In the genomic region with DNA sequence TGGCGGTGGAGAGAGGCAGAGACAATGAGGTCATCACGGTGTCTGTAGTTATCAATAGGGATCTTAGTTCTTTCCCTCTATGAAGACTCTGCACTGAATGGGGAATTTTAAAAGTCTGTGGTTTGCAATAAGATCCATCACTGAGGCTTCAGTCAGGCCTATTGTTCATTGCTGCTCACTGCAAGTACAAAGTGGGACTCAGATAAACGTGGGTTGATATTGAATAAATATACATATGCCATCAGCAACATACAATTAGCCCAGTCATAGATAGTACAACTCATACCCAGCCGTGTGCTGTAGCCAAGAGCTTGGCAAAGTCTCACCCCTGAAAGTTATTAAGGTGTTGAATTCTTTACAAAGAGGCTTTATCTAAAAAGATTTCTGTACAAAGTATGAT, we compare ENCODE assay signal across 15 cellular contexts.
DNase-seq lines count a peak whose midpoint lies in the region; ATAC-seq, FAIRE-seq and TF ChIP-seq lines count a peak whose summit lies in the region.
"Had no signal": no experiment of that assay in that cellular context is flagged by ENCODE, and none has a peak within 500 bp of the region (broad histone marks: within the 10 kb centered on the region; RNA-seq: fewer than 3 reads in every experiment).

No MANE protein-coding gene starts in this region.

- WGBS in K562 (ENCODE audit: insufficient coverage, low coverage, missing lambda C conversion rate): 0% methylated on average over 4 of the region's 4 CpGs
- WGBS in mesendoderm (ENCODE audit: extremely low coverage, insufficient coverage, low lambda C conversion rate): no CpG with 5 or more reads among the region's 4 CpGs

- in situ Hi-C loops in K562 (cut with MboI): no loop called here
- in situ Hi-C loops in ACHN (cut with HindIII; ENCODE audit: low pct_ligation_motif_present, low pct_unique_long_range_greater_than_20kb, low sequenced_read_pairs): no loop called here

- no peaks in the 10 kb centered on the region for H3K79me1 ChIP-seq in mesendoderm (ENCODE audit: low read length)

- no peak overlapping the region for H2AK5ac ChIP-seq in mesendoderm (ENCODE audit: low read length)

- peaks cover 2 to 12% of the 10 kb centered on the region in 2 experiments; a peak in 2 of 5 replicates for H3K27me3 ChIP-seq in K562 (ENCODE audit: control insufficient read depth in 2 of 2, insufficient read depth in 2 of 2, low read length in 2 of 2)
- H3K27me3 ChIP-seq in mesendoderm (ENCODE audit: insufficient read depth, low read length, poor library complexity): no peaks in the 10 kb centered on the region

- H4K5ac ChIP-seq in mesendoderm (ENCODE audit: low read length): no peak overlapping the region

- H3K36me3 ChIP-seq in K562 (ENCODE audit: control insufficient read depth, insufficient read depth, low read length) (no peaks in the 10 kb centered on the region), mesendoderm (ENCODE audit: control insufficient read depth, insufficient read depth, low read length) (no peaks in the 10 kb centered on the region)

- H3K4me2 ChIP-seq in K562 (ENCODE audit: insufficient read depth, low read length) (no peak overlapping the region), mesendoderm (ENCODE audit: low read length) (no peak overlapping the region)

- CTCF ChIA-PET in K562 (lab: Yijun Ruan, JAX; ENCODE audit: low intra/inter-chr PET ratio): no interaction called here

- H3K27ac ChIP-seq in K562 (ENCODE audit: extremely low read depth, low read depth, low read length): no peak overlapping the region
- H3K27ac ChIP-seq in mesendoderm (ENCODE audit: low read depth, low read length): no peak overlapping the region

- H3K4ac ChIP-seq in mesendoderm (ENCODE audit: low read depth, low read length): peak overlapping the region; percentile 76

- no peak for TF ChIP-seq CTCF in K562 (IDR thresholded peaks at IDR 0.05 in 2 of 3, conservative IDR thresholded peaks at IDR 0.05 in 1 of 3; ENCODE audit: insufficient read depth in 2 of 3, low read depth in 1 of 3, low read length in 3 of 3)

- peak overlapping the region; percentile 23 for H2BK5ac ChIP-seq in mesendoderm (ENCODE audit: low read length)

- no peak for ATAC-seq in K562
- no peak for ATAC-seq in HG02973 (IDR thresholded peaks at IDR 0.05; ENCODE audit: unreplicated experiment)
- no peak for ATAC-seq in HG03342 (IDR thresholded peaks at IDR 0.05; ENCODE audit: unreplicated experiment)
- ATAC-seq: PC-3 had no signal

- TF ChIP-seq POLR2A in K562 (conservative IDR thresholded peaks at IDR 0.05): no peak

- BruUV-seq in K562 (replicated peaks; lab: Mats Ljungman, UMichigan): no TSS peak

- no peak for TF ChIP-seq EP300 in K562 (IDR thresholded peaks at IDR 0.05; ENCODE audit: low read length)

- DNase-seq in Daoy (ENCODE audit: low read depth) (peak; percentile 45), NCI-H226 (peak; percentile 79), K562 (ENCODE audit: extremely low read depth in 1 of 4, low spot score in 3 of 4) (no peak), mesendoderm (peak; percentile 29), NOMO-1 (lab: John Stamatoyannopoulos, UW; ENCODE audit: unreplicated experiment in 2 of 2) (no peak), ACHN (no peak)
- DNase-seq: Calu3, NCI-H1436, NCI-H2029, NCI-H2171 treated with DMSO at 0.1 percent for 48 hours, NCI-H748 treated with DMSO at 0.1 percent for 48 hours, PC-3, T-helper 1 cell had no signal

- H3K9ac ChIP-seq in K562 (ENCODE audit: insufficient read depth in 1 of 2, low read depth in 2 of 2, low read length in 2 of 2) (no peak overlapping the region), mesendoderm (ENCODE audit: low read length) (no peak overlapping the region)

- H3K4me1 ChIP-seq in K562 (replicated peaks in 1 of 2; ENCODE audit: control insufficient read depth in 2 of 2, insufficient read depth in 2 of 2, low read length in 2 of 2) (peaks cover 0 to 2% of the 10 kb centered on the region in 2 experiments; a peak in 2 of 5 replicates), mesendoderm (ENCODE audit: control insufficient read depth, low read depth, low read length) (peaks cover 35% of the 10 kb centered on the region)

- H3K23ac ChIP-seq in mesendoderm (ENCODE audit: low read length): no peak overlapping the region

- H4K20me1 ChIP-seq in K562 (replicated peaks; ENCODE audit: control insufficient read depth, insufficient read depth, low read length): no peaks in the 10 kb centered on the region

- H2BK120ac ChIP-seq in mesendoderm (ENCODE audit: low read depth, low read length): no peak overlapping the region

- H3K4me3 ChIP-seq in K562: no peak overlapping the region
- no peak overlapping the region for H3K4me3 ChIP-seq in mesendoderm (ENCODE audit: low read length)

- peak overlapping the region; percentile 82 for H3K18ac ChIP-seq in mesendoderm (ENCODE audit: low read length)

- FAIRE-seq in K562 (lab: Jason Lieb, UNC): no peak

- no peak overlapping the region for H2AFZ ChIP-seq in K562 (ENCODE audit: low read depth, low read length)

- peak overlapping the region; percentile 66 for H2BK15ac ChIP-seq in mesendoderm (replicated peaks; ENCODE audit: low read depth)

- H4K8ac ChIP-seq in mesendoderm (ENCODE audit: low read depth, low read length): no peak overlapping the region

- peak overlapping the region; percentile 36 for H3K56ac ChIP-seq in mesendoderm (ENCODE audit: low read length)

- no peaks in the 10 kb centered on the region for H3K9me3 ChIP-seq in K562 (replicated peaks; ENCODE audit: control insufficient read depth, insufficient read depth, low read depth, low read length)

- no peak for TF ChIP-seq RAD21 in K562 (CRISPR knock-in tag; conservative IDR thresholded peaks at IDR 0.05 in 1 of 2, IDR thresholded peaks at IDR 0.05 in 1 of 2)

- H3K79me2 ChIP-seq in K562 (ENCODE audit: control insufficient read depth, insufficient read depth, low read length) (no peaks in the 10 kb centered on the region), mesendoderm (ENCODE audit: control insufficient read depth, insufficient read depth, low read length) (no peaks in the 10 kb centered on the region)

- POLR2A ChIA-PET in K562 (lab: Yijun Ruan, JAX): no interaction called here

- H3K9me1 ChIP-seq in K562 (ENCODE audit: control insufficient read depth, insufficient read depth, low read length): no peaks in the 10 kb centered on the region

- intact Hi-C loops in K562 (cut with micrococcal nuclease): no loop called here

TF ChIP-seq in K562, 482 proteins besides CTCF, POLR2A, EP300 and RAD21 (continues in another document):
- TF ChIP-seq, protein P1, sequence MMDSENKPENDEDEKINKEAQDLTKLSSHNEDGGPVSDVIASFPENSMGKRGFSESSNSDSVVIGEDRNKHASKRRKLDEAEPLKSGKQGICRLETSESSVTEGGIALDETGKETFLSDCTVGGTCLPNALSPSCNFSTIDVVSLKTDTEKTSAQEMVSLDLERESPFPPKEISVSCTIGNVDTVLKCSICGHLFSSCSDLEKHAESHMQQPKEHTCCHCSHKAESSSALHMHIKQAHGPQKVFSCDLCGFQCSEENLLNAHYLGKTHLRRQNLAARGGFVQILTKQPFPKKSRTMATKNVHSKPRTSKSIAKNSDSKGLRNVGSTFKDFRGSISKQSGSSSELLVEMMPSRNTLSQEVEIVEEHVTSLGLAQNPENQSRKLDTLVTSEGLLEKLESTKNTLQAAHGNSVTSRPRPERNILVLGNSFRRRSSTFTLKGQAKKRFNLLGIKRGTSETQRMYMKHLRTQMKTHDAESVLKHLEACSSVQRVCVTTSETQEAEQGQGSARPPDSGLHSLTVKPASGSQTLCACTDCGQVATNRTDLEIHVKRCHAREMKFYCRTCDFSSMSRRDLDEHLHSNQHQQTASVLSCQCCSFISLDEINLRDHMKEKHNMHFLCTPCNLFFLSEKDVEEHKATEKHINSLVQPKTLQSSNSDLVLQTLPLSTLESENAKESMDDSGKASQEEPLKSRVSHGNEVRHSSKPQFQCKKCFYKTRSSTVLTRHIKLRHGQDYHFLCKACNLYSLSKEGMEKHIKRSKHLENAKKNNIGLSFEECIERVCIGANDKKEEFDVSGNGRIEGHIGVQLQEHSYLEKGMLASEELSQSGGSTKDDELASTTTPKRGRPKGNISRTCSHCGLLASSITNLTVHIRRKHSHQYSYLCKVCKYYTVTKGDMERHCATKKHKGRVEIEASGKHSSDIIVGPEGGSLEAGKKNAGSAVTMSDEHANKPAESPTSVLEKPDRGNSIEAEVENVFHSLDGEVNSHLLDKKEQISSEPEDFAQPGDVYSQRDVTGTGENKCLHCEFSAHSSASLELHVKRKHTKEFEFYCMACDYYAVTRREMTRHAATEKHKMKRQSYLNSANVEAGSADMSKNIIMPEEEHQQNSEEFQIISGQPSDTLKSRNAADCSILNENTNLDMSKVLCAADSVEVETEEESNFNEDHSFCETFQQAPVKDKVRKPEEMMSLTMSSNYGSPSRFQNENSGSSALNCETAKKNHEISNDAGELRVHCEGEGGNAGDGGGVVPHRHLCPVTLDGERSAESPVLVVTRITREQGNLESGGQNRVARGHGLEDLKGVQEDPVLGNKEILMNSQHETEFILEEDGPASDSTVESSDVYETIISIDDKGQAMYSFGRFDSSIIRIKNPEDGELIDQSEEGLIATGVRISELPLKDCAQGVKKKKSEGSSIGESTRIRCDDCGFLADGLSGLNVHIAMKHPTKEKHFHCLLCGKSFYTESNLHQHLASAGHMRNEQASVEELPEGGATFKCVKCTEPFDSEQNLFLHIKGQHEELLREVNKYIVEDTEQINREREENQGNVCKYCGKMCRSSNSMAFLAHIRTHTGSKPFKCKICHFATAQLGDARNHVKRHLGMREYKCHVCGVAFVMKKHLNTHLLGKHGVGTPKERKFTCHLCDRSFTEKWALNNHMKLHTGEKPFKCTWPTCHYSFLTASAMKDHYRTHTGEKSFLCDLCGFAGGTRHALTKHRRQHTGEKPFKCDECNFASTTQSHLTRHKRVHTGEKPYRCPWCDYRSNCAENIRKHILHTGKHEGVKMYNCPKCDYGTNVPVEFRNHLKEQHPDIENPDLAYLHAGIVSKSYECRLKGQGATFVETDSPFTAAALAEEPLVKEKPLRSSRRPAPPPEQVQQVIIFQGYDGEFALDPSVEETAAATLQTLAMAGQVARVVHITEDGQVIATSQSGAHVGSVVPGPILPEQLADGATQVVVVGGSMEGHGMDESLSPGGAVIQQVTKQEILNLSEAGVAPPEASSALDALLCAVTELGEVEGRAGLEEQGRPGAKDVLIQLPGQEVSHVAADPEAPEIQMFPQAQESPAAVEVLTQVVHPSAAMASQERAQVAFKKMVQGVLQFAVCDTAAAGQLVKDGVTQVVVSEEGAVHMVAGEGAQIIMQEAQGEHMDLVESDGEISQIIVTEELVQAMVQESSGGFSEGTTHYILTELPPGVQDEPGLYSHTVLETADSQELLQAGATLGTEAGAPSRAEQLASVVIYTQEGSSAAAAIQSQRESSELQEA (IDR thresholded peaks at IDR 0.05; ENCODE audit: low read depth): no peak

Comparison
In these comparisons a context has a peak if more than half of its experiments do, and no peak if none do; other contexts are left out.
1. DNase-seq: peak in Daoy (single experiment), NCI-H226 (single experiment) and mesendoderm (single experiment); none in K562 (0 of 4), NOMO-1 (0 of 2) and ACHN (single experiment).